In the genomic region with DNA sequence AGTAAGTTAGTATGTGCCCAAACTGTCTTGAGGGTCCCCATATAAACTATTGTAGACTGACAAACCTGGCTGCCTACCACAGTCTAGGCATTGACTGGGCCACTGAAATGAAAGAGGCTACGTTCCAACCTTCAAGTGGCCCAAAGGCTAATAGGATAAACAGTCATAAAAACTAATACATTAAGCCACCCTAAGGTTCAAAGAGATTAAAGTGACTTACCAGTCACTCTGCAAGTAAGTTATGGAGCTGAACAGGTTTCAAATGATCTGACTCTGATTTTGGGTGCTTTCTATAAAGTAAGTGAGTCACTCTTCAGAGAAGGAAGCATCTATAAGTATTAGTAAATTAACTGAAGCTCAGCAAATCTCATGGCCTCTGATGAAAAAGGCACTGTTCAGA, we compare ENCODE assay signal across 1 cellular context.
TF ChIP-seq lines count a peak whose summit lies in the region.

No MANE protein-coding gene starts in this region.

TF ChIP-seq in GM23338, 12 proteins besides CTCF, POLR2A, EP300 and RAD21:
- TF ChIP-seq, protein P1, sequence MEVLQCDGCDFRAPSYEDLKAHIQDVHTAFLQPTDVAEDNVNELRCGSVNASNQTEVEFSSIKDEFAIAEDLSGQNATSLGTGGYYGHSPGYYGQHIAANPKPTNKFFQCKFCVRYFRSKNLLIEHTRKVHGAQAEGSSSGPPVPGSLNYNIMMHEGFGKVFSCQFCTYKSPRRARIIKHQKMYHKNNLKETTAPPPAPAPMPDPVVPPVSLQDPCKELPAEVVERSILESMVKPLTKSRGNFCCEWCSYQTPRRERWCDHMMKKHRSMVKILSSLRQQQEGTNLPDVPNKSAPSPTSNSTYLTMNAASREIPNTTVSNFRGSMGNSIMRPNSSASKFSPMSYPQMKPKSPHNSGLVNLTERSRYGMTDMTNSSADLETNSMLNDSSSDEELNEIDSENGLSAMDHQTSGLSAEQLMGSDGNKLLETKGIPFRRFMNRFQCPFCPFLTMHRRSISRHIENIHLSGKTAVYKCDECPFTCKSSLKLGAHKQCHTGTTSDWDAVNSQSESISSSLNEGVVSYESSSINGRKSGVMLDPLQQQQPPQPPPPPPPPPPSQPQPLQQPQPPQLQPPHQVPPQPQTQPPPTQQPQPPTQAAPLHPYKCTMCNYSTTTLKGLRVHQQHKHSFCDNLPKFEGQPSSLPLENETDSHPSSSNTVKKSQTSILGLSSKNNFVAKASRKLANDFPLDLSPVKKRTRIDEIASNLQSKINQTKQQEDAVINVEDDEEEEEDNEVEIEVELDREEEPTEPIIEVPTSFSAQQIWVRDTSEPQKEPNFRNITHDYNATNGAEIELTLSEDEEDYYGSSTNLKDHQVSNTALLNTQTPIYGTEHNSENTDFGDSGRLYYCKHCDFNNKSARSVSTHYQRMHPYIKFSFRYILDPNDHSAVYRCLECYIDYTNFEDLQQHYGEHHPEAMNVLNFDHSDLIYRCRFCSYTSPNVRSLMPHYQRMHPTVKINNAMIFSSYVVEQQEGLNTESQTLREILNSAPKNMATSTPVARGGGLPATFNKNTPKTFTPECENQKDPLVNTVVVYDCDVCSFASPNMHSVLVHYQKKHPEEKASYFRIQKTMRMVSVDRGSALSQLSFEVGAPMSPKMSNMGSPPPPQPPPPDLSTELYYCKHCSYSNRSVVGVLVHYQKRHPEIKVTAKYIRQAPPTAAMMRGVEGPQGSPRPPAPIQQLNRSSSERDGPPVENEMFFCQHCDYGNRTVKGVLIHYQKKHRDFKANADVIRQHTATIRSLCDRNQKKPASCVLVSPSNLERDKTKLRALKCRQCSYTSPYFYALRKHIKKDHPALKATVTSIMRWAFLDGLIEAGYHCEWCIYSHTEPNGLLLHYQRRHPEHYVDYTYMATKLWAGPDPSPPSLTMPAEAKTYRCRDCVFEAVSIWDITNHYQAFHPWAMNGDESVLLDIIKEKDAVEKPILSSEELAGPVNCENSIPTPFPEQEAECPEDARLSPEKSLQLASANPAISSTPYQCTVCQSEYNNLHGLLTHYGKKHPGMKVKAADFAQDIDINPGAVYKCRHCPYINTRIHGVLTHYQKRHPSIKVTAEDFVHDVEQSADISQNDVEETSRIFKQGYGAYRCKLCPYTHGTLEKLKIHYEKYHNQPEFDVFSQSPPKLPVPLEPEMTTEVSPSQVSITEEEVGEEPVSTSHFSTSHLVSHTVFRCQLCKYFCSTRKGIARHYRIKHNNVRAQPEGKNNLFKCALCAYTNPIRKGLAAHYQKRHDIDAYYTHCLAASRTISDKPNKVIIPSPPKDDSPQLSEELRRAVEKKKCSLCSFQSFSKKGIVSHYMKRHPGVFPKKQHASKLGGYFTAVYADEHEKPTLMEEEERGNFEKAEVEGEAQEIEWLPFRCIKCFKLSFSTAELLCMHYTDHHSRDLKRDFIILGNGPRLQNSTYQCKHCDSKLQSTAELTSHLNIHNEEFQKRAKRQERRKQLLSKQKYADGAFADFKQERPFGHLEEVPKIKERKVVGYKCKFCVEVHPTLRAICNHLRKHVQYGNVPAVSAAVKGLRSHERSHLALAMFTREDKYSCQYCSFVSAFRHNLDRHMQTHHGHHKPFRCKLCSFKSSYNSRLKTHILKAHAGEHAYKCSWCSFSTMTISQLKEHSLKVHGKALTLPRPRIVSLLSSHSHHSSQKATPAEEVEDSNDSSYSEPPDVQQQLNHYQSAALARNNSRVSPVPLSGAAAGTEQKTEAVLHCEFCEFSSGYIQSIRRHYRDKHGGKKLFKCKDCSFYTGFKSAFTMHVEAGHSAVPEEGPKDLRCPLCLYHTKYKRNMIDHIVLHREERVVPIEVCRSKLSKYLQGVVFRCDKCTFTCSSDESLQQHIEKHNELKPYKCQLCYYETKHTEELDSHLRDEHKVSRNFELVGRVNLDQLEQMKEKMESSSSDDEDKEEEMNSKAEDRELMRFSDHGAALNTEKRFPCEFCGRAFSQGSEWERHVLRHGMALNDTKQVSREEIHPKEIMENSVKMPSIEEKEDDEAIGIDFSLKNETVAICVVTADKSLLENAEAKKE (CRISPR knock-in tag; IDR thresholded peaks at IDR 0.05): no peak
- TF ChIP-seq, protein P2, sequence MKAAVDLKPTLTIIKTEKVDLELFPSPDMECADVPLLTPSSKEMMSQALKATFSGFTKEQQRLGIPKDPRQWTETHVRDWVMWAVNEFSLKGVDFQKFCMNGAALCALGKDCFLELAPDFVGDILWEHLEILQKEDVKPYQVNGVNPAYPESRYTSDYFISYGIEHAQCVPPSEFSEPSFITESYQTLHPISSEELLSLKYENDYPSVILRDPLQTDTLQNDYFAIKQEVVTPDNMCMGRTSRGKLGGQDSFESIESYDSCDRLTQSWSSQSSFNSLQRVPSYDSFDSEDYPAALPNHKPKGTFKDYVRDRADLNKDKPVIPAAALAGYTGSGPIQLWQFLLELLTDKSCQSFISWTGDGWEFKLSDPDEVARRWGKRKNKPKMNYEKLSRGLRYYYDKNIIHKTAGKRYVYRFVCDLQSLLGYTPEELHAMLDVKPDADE (IDR thresholded peaks at IDR 0.05): no peak
- TF ChIP-seq EZH2phosphoT487 (IDR thresholded peaks at IDR 0.05; ENCODE audit: unreplicated experiment) (no peak), ZNF331 (CRISPR knock-in tag; IDR thresholded peaks at IDR 0.05; ENCODE audit: low read depth) (no peak), CREB1 (CRISPR knock-in tag; IDR thresholded peaks at IDR 0.05; ENCODE audit: low read depth) (no peak)
